Comparison of ENCODE assay signal across 2 cellular contexts in genomic region chr1:167663002-167663772, GRCh38.
TF ChIP-seq lines count a peak whose summit lies in the region.

No MANE protein-coding gene starts in this region.

TF ChIP-seq in SK-N-SH treated with all-trans-retinoic acid at 6 μM for 48 hours, 23 proteins besides CTCF, POLR2A, EP300 and RAD21 (continued from another document):
- TF ChIP-seq, protein P1, sequence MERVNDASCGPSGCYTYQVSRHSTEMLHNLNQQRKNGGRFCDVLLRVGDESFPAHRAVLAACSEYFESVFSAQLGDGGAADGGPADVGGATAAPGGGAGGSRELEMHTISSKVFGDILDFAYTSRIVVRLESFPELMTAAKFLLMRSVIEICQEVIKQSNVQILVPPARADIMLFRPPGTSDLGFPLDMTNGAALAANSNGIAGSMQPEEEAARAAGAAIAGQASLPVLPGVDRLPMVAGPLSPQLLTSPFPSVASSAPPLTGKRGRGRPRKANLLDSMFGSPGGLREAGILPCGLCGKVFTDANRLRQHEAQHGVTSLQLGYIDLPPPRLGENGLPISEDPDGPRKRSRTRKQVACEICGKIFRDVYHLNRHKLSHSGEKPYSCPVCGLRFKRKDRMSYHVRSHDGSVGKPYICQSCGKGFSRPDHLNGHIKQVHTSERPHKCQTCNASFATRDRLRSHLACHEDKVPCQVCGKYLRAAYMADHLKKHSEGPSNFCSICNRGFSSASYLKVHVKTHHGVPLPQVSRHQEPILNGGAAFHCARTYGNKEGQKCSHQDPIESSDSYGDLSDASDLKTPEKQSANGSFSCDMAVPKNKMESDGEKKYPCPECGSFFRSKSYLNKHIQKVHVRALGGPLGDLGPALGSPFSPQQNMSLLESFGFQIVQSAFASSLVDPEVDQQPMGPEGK (CRISPR knock-in tag; IDR thresholded peaks at IDR 0.05; ENCODE audit: borderline replicate concordance) = no peak
- no peak for TF ChIP-seq ZFP3 (CRISPR knock-in tag; IDR thresholded peaks at IDR 0.05)
- no peak for TF ChIP-seq ZNF565 (CRISPR knock-in tag; conservative IDR thresholded peaks at IDR 0.05; ENCODE audit: low read depth)
- no peak for TF ChIP-seq TCF4 (CRISPR knock-in tag; IDR thresholded peaks at IDR 0.05; ENCODE audit: borderline replicate concordance)
TF ChIP-seq in SK-N-SH treated with all-trans-retinoic acid at 6 μM for 48 hours: peak in this region for 0.

TF ChIP-seq in WTC11, 78 proteins besides CTCF, POLR2A, EP300 and RAD21 (continued from another document):
- TF ChIP-seq AFF4 (CRISPR knock-in tag; IDR thresholded peaks at IDR 0.05; ENCODE audit: borderline replicate concordance) = no peak
- no peak for TF ChIP-seq JUN (CRISPR knock-in tag; IDR thresholded peaks at IDR 0.05)
- no peak for TF ChIP-seq GTF2I (CRISPR knock-in tag; conservative IDR thresholded peaks at IDR 0.05)
- TF ChIP-seq ZNF423 (CRISPR knock-in tag; IDR thresholded peaks at IDR 0.05) = no peak
- TF ChIP-seq CBFB (CRISPR knock-in tag; IDR thresholded peaks at IDR 0.05; ENCODE audit: low read depth) = no peak
- TF ChIP-seq MLX (CRISPR knock-in tag; IDR thresholded peaks at IDR 0.05) = no peak
- TF ChIP-seq, protein P2, sequence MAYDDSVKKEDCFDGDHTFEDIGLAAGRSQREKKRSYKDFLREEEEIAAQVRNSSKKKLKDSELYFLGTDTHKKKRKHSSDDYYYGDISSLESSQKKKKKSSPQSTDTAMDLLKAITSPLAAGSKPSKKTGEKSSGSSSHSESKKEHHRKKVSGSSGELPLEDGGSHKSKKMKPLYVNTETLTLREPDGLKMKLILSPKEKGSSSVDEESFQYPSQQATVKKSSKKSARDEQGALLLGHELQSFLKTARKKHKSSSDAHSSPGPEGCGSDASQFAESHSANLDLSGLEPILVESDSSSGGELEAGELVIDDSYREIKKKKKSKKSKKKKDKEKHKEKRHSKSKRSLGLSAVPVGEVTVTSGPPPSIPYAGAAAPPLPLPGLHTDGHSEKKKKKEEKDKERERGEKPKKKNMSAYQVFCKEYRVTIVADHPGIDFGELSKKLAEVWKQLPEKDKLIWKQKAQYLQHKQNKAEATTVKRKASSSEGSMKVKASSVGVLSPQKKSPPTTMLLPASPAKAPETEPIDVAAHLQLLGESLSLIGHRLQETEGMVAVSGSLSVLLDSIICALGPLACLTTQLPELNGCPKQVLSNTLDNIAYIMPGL (CRISPR knock-in tag; IDR thresholded peaks at IDR 0.05) = no peak
- TF ChIP-seq, protein P3, sequence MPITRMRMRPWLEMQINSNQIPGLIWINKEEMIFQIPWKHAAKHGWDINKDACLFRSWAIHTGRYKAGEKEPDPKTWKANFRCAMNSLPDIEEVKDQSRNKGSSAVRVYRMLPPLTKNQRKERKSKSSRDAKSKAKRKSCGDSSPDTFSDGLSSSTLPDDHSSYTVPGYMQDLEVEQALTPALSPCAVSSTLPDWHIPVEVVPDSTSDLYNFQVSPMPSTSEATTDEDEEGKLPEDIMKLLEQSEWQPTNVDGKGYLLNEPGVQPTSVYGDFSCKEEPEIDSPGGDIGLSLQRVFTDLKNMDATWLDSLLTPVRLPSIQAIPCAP (CRISPR knock-in tag; IDR thresholded peaks at IDR 0.05) = no peak
- no peak for TF ChIP-seq NFE2L1 (CRISPR knock-in tag; IDR thresholded peaks at IDR 0.05)
- TF ChIP-seq JAZF1 (CRISPR knock-in tag; IDR thresholded peaks at IDR 0.05) = no peak
- no peak for TF ChIP-seq ZNF121 (CRISPR knock-in tag; IDR thresholded peaks at IDR 0.05)
